ENCODE assay signal across 20 cellular contexts in the genomic region with DNA sequence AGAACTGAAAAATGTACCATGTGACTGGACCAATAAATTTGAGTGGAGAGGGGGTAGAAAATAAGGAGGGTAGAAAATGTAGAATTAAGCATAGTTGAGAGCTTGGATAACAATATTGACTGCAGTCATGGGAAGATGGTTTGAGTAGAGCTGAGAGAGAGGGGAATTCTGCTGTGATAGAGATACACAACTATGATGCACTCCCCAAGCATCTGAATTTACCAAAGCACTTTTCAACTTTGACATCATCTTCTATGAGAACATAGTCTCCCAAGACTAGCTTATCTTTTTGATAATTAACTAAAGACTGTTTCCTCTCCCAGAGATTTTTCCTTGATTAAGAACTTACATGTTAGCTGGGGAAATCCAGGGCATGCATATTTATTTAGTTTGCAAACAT.
"Had no signal": no experiment of that assay in that cellular context is flagged by ENCODE, and none has a peak within 500 bp of the region (broad histone marks: within the 10 kb centered on the region; RNA-seq: fewer than 3 reads in every experiment).

No MANE protein-coding gene starts in this region.

- H3K9me3 ChIP-seq: body of pancreas, esophagus squamous epithelium, mucosa of descending colon, ovary, right lobe of liver, vagina had no signal

- H3K4me3 ChIP-seq: body of pancreas, coronary artery, esophagus squamous epithelium, mucosa of descending colon, ovary, right lobe of liver, smooth muscle cell, vagina had no signal

- H3K4me1 Mint-ChIP-seq: central memory CD8-positive, alpha-beta T cell had no signal

- H3K36me3 ChIP-seq: esophagus squamous epithelium, ovary, right lobe of liver, vagina had no signal

- ATAC-seq: body of pancreas; naive thymus-derived CD8-positive, alpha-beta T cell; right lobe of liver; stimulated activated naive CD8-positive, alpha-beta T cell treated with anti-CD3 and anti-CD28 coated beads, Interleukin-15, amount 100 ng/mL, for 72 hours had no signal

- H3K4me3 Mint-ChIP-seq: activated naive CD8-positive, alpha-beta T cell; activated T-helper 1 cell treated with anti-CD3 and anti-CD28 coated beads, Interleukin-12 subunit alpha, Interleukin-12 subunit beta, Interleukin-2, Interleukin-4 antibody, amounts not matched to agents 30 ng/mL and 10 ng/mL and 1 ng/mL, durations not matched to agents 14 hours and 24 hours and 36 hours; central memory CD8-positive, alpha-beta T cell; memory B cell; naive thymus-derived CD8-positive, alpha-beta T cell; stimulated activated naive CD8-positive, alpha-beta T cell treated with anti-CD3 and anti-CD28 coated beads, Interleukin-15, amount 100 ng/mL, for 72 hours; T-helper 1 cell treated with Interleukin-12 subunit alpha and Interleukin-12 subunit beta and Interleukin-4 antibody, amounts not matched to agents 30 μg/mL and 1 μg/mL, for 36 hours had no signal

- H3K4me1 ChIP-seq: body of pancreas, right lobe of liver, vagina had no signal

- H3K27ac ChIP-seq: body of pancreas, coronary artery, esophagus squamous epithelium, ovary, right lobe of liver, vagina had no signal

- H3K4me2 ChIP-seq: smooth muscle cell had no signal

- DNase-seq: activated CD4-positive, alpha-beta T cell treated with anti-CD3 and anti-CD28 coated beads for 1 hour; activated CD4-positive, alpha-beta T cell treated with anti-CD3 and anti-CD28 coated beads, Interleukin-2, amount 50 U/mL, for 4 hours; activated T-cell treated with anti-CD3 and anti-CD28 coated beads for 4 hours; amygdala; body of pancreas; esophagus squamous epithelium; mucosa of descending colon; naive thymus-derived CD8-positive, alpha-beta T cell; ovary; right lobe of liver; stimulated activated CD4-positive, alpha-beta T cell treated with anti-CD3 and anti-CD28 coated beads, Interleukin-4, amount 100 ng/mL, for 1 hour; stimulated activated naive CD8-positive, alpha-beta T cell treated with anti-CD3 and anti-CD28 coated beads, Interleukin-15, amount 100 ng/mL, for 72 hours had no signal

- H3K27ac Mint-ChIP-seq: activated naive CD8-positive, alpha-beta T cell; activated T-helper 1 cell treated with anti-CD3 and anti-CD28 coated beads, Interleukin-12 subunit alpha, Interleukin-12 subunit beta, Interleukin-2, Interleukin-4 antibody, amounts not matched to agents 30 ng/mL and 10 ng/mL and 1 ng/mL, durations not matched to agents 14 hours and 24 hours and 36 hours; memory B cell; stimulated activated naive CD8-positive, alpha-beta T cell treated with anti-CD3 and anti-CD28 coated beads, Interleukin-15, amount 100 ng/mL, for 72 hours; T-helper 1 cell treated with Interleukin-12 subunit alpha and Interleukin-12 subunit beta and Interleukin-4 antibody, amounts not matched to agents 30 μg/mL and 1 μg/mL, for 36 hours had no signal

- H3K27me3 Mint-ChIP-seq: activated naive CD8-positive, alpha-beta T cell; memory B cell had no signal

- H3K27me3 ChIP-seq: body of pancreas, esophagus squamous epithelium, ovary, right lobe of liver, vagina had no signal

- H3K9me3 Mint-ChIP-seq: activated T-helper 1 cell treated with anti-CD3 and anti-CD28 coated beads, Interleukin-12 subunit alpha, Interleukin-12 subunit beta, Interleukin-2, Interleukin-4 antibody, amounts not matched to agents 30 ng/mL and 10 ng/mL and 1 ng/mL, durations not matched to agents 14 hours and 24 hours and 36 hours; central memory CD8-positive, alpha-beta T cell; memory B cell; T-helper 1 cell treated with Interleukin-12 subunit alpha and Interleukin-12 subunit beta and Interleukin-4 antibody, amounts not matched to agents 30 μg/mL and 1 μg/mL, for 36 hours had no signal

- H3K36me3 Mint-ChIP-seq: activated naive CD8-positive, alpha-beta T cell; memory B cell had no signal
